In genomic region chr12:51183816-51184215, GRCh38 we compare ENCODE assay signal across 1 cellular context.
TF ChIP-seq lines count a peak whose summit lies in the region.

No MANE protein-coding gene starts in this region.

TF ChIP-seq in GM23338, 12 proteins besides CTCF, POLR2A, EP300 and RAD21 (continued from another document):
- no peak for TF ChIP-seq REST (IDR thresholded peaks at IDR 0.05; ENCODE audit: unreplicated experiment)
- no peak for TF ChIP-seq POLR2AphosphoS5 (IDR thresholded peaks at IDR 0.05; ENCODE audit: low read depth)
